20 cellular contexts compared by ENCODE assay signal in genomic region chr10:70915806-70916205, GRCh38.
"Had no signal": no experiment of that assay in that cellular context is flagged by ENCODE, and none has a peak within 500 bp of the region (broad histone marks: within the 10 kb centered on the region; RNA-seq: fewer than 3 reads in every experiment).

No MANE protein-coding gene starts in this region.

- H3K4me1 ChIP-seq: heart left ventricle, parathyroid adenoma, prostate gland, right lobe of liver, stomach, transverse colon had no signal

- H2AFZ ChIP-seq: parathyroid adenoma had no signal

- H3K27me3 ChIP-seq: right lobe of liver, transverse colon had no signal

- H3K9ac ChIP-seq: parathyroid adenoma had no signal

- FAIRE-seq: endometrium, frontal cortex had no signal

- H3K4me3 ChIP-seq: heart left ventricle, prostate gland, right lobe of liver, stomach, thoracic aorta, transverse colon had no signal

- DNase-seq: effector memory CD4-positive, alpha-beta T cell; islet precursor cell; mesendoderm; naive thymus-derived CD4-positive, alpha-beta T cell; occipital lobe; retina; stimulated activated CD4-positive, alpha-beta T cell treated with anti-CD3 and anti-CD28 coated beads, Interleukin-15, amount 100 ng/mL, for 24 hours; stimulated activated CD4-positive, alpha-beta T cell treated with anti-CD3 and anti-CD28 coated beads, Interleukin-1b, Interleukin-23, amount 100 ng/mL, for 48 hours; stimulated activated CD4-positive, alpha-beta T cell treated with anti-CD3 and anti-CD28 coated beads, Interleukin-4, amount 100 ng/mL, for 4 hours; stimulated activated naive CD4-positive, alpha-beta T cell; stomach; substantia nigra; transverse colon had no signal

- H3K36me3 ChIP-seq: heart left ventricle, prostate gland, right lobe of liver, stomach, thoracic aorta, transverse colon had no signal

- H3K27ac ChIP-seq: heart left ventricle, parathyroid adenoma, prostate gland, right lobe of liver, stomach, thoracic aorta, transverse colon had no signal

- H3K9me3 ChIP-seq: heart left ventricle, prostate gland, right lobe of liver, stomach, thoracic aorta, transverse colon had no signal
